1 cellular context compared by ENCODE assay signal in the genomic region with DNA sequence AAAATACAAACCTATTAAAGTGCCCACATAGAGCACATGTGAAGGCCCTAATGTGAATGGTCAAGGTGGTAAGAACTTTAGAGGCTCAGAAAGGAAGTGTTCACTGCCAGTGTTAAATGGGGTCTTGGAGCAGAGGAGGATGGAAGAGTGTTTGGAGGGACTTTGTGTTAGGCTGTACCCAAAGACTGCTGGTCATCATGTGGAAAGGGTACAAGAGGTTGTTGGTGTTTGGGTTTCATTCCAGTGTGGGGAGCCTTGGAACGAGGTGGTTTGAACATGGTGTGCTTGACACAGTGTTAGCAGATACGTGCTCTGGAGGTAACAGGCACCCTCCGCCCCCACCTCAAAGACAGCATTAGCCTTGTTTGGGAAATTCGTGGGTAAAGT.
TF ChIP-seq lines count a peak whose summit lies in the region.

No MANE protein-coding gene starts in this region.

TF ChIP-seq in GM23338, 12 proteins besides CTCF, POLR2A, EP300 and RAD21 (continued from another document):
- TF ChIP-seq, protein P1, sequence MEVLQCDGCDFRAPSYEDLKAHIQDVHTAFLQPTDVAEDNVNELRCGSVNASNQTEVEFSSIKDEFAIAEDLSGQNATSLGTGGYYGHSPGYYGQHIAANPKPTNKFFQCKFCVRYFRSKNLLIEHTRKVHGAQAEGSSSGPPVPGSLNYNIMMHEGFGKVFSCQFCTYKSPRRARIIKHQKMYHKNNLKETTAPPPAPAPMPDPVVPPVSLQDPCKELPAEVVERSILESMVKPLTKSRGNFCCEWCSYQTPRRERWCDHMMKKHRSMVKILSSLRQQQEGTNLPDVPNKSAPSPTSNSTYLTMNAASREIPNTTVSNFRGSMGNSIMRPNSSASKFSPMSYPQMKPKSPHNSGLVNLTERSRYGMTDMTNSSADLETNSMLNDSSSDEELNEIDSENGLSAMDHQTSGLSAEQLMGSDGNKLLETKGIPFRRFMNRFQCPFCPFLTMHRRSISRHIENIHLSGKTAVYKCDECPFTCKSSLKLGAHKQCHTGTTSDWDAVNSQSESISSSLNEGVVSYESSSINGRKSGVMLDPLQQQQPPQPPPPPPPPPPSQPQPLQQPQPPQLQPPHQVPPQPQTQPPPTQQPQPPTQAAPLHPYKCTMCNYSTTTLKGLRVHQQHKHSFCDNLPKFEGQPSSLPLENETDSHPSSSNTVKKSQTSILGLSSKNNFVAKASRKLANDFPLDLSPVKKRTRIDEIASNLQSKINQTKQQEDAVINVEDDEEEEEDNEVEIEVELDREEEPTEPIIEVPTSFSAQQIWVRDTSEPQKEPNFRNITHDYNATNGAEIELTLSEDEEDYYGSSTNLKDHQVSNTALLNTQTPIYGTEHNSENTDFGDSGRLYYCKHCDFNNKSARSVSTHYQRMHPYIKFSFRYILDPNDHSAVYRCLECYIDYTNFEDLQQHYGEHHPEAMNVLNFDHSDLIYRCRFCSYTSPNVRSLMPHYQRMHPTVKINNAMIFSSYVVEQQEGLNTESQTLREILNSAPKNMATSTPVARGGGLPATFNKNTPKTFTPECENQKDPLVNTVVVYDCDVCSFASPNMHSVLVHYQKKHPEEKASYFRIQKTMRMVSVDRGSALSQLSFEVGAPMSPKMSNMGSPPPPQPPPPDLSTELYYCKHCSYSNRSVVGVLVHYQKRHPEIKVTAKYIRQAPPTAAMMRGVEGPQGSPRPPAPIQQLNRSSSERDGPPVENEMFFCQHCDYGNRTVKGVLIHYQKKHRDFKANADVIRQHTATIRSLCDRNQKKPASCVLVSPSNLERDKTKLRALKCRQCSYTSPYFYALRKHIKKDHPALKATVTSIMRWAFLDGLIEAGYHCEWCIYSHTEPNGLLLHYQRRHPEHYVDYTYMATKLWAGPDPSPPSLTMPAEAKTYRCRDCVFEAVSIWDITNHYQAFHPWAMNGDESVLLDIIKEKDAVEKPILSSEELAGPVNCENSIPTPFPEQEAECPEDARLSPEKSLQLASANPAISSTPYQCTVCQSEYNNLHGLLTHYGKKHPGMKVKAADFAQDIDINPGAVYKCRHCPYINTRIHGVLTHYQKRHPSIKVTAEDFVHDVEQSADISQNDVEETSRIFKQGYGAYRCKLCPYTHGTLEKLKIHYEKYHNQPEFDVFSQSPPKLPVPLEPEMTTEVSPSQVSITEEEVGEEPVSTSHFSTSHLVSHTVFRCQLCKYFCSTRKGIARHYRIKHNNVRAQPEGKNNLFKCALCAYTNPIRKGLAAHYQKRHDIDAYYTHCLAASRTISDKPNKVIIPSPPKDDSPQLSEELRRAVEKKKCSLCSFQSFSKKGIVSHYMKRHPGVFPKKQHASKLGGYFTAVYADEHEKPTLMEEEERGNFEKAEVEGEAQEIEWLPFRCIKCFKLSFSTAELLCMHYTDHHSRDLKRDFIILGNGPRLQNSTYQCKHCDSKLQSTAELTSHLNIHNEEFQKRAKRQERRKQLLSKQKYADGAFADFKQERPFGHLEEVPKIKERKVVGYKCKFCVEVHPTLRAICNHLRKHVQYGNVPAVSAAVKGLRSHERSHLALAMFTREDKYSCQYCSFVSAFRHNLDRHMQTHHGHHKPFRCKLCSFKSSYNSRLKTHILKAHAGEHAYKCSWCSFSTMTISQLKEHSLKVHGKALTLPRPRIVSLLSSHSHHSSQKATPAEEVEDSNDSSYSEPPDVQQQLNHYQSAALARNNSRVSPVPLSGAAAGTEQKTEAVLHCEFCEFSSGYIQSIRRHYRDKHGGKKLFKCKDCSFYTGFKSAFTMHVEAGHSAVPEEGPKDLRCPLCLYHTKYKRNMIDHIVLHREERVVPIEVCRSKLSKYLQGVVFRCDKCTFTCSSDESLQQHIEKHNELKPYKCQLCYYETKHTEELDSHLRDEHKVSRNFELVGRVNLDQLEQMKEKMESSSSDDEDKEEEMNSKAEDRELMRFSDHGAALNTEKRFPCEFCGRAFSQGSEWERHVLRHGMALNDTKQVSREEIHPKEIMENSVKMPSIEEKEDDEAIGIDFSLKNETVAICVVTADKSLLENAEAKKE (CRISPR knock-in tag; IDR thresholded peaks at IDR 0.05): no peak
- TF ChIP-seq EZH2 (IDR thresholded peaks at IDR 0.05; ENCODE audit: low read depth, unreplicated experiment) (no peak), NANOG (IDR thresholded peaks at IDR 0.05; ENCODE audit: borderline replicate concordance) (no peak)
- TF ChIP-seq, protein P2, sequence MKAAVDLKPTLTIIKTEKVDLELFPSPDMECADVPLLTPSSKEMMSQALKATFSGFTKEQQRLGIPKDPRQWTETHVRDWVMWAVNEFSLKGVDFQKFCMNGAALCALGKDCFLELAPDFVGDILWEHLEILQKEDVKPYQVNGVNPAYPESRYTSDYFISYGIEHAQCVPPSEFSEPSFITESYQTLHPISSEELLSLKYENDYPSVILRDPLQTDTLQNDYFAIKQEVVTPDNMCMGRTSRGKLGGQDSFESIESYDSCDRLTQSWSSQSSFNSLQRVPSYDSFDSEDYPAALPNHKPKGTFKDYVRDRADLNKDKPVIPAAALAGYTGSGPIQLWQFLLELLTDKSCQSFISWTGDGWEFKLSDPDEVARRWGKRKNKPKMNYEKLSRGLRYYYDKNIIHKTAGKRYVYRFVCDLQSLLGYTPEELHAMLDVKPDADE (IDR thresholded peaks at IDR 0.05): no peak
